In genomic region chr12:115320451-115320850, GRCh38 we compare ENCODE assay signal across 21 cellular contexts.
DNase-seq lines count a peak whose midpoint lies in the region; ATAC-seq, FAIRE-seq and TF ChIP-seq lines count a peak whose summit lies in the region.
"Had no signal": no experiment of that assay in that cellular context is flagged by ENCODE, and none has a peak within 500 bp of the region (broad histone marks: within the 10 kb centered on the region; RNA-seq: fewer than 3 reads in every experiment).

No MANE protein-coding gene starts in this region.

- no peaks in the 10 kb centered on the region for H3K9me3 ChIP-seq in IMR-90 (ENCODE audit: control insufficient read depth, insufficient read depth, low read length)
- H3K9me3 ChIP-seq in H1 (ENCODE audit: insufficient read depth in 2 of 2, low read depth in 1 of 2, low read length in 1 of 2), result no peaks in the 10 kb centered on the region
- H3K9me3 ChIP-seq: Peyer's patch, SJSA1 had no signal

- peak overlapping the region; percentile 10; the same call in 1 of the 2 replicates for H3K14ac ChIP-seq in IMR-90 (replicated peaks; ENCODE audit: low read depth, low read length)
- H3K14ac ChIP-seq in H1 (ENCODE audit: insufficient read length), result no peak overlapping the region

- no peak overlapping the region for H3K56ac ChIP-seq in IMR-90 (ENCODE audit: extremely low read depth, insufficient read depth, low read length)
- no peak overlapping the region for H3K56ac ChIP-seq in H1 (replicated peaks; ENCODE audit: insufficient read length, low read depth, low read length)

- no peaks in the 10 kb centered on the region for H3K9me1 ChIP-seq in IMR-90 (ENCODE audit: insufficient read depth, low read length)

- ATAC-seq in IMR-90 (ENCODE audit: low read depth) (no peak), HG02798 (IDR thresholded peaks at IDR 0.05; ENCODE audit: poor library complexity, unreplicated experiment) (no peak)

- H3K18ac ChIP-seq in IMR-90 (ENCODE audit: low read depth, low read length), result no peak overlapping the region
- no peak overlapping the region for H3K18ac ChIP-seq in H1 (ENCODE audit: extremely low read depth, low read length)

- H4K5ac ChIP-seq in IMR-90 (ENCODE audit: low read depth, low read length) (no peak overlapping the region), H1 (ENCODE audit: insufficient read length, low read depth, low read length) (no peak overlapping the region)

- no peak overlapping the region for H3K4me3 Mint-ChIP-seq in mesothelial cell of epicardium
- H3K4me3 Mint-ChIP-seq in type B pancreatic cell, result peak overlapping the region; percentile 70

- no peak overlapping the region for H2BK12ac ChIP-seq in H1 (ENCODE audit: low read depth, low read length)

- H3K36me3 ChIP-seq in IMR-90 (ENCODE audit: control insufficient read depth, insufficient read depth, low read length) (no peaks in the 10 kb centered on the region), H1 (ENCODE audit: control insufficient read depth in 2 of 4, insufficient read depth in 4 of 4, low read length in 3 of 4) (no peaks in the 10 kb centered on the region)
- H3K36me3 ChIP-seq: Peyer's patch, SJSA1 had no signal

- H3K4me1 Mint-ChIP-seq in mesothelial cell of epicardium (peaks cover 64% of the 10 kb centered on the region), type B pancreatic cell (ENCODE audit: unreplicated experiment) (peaks cover 37% of the 10 kb centered on the region)
- H3K4me1 Mint-ChIP-seq: CD4-positive, CD25-positive, alpha-beta regulatory T cell had no signal

- TF ChIP-seq CTCF in IMR-90 (conservative IDR thresholded peaks at IDR 0.05; ENCODE audit: low read depth, low read length) (no peak), H1 (IDR thresholded peaks at IDR 0.05; ENCODE audit: control extremely low read depth in 1 of 3, insufficient read depth in 1 of 3, low read depth in 1 of 3, low read length in 3 of 3) (no peak), mesothelial cell of epicardium (IDR thresholded peaks at IDR 0.05; ENCODE audit: unreplicated experiment) (no peak), type B pancreatic cell (conservative IDR thresholded peaks at IDR 0.05) (no peak)

- no peak overlapping the region; a peak in 1 of 4 replicates for H4K8ac ChIP-seq in IMR-90 (ENCODE audit: low read depth in 2 of 2, low read length in 2 of 2)
- H4K8ac ChIP-seq in H1 (ENCODE audit: extremely low read depth, insufficient read depth, low read length), result no peak overlapping the region

- CTCF ChIA-PET in IMR-90 (lab: Yijun Ruan, JAX) (interaction anchor here (0.6 kb wide), 1 partner anchor 141 kb away, joined by 3 read pairs; no protein-coding TSS in a partner anchor), H1 (lab: Charles Lee; ENCODE audit: partially characterized antibody) (interaction anchor here (1.0 to 1.3 kb wide), 3 partner anchors 11 to 118 kb away, joined by 3 to 5 read pairs (median 4); no protein-coding TSS in a partner anchor)

- H3K27me3 ChIP-seq in IMR-90 (ENCODE audit: control insufficient read depth, insufficient read depth, low read length) (no peaks in the 10 kb centered on the region), H1 (replicated peaks in 1 of 4; ENCODE audit: control insufficient read depth in 3 of 4, extremely low read depth in 1 of 4, insufficient read depth in 3 of 4, low read length in 3 of 4) (peaks cover 0 to 1% (median 0%) of the 10 kb centered on the region in 4 experiments; a peak in 1 of 7 replicates)
- H3K27me3 ChIP-seq: Peyer's patch, SJSA1 had no signal

- H3K23me2 ChIP-seq in H1 (ENCODE audit: low read depth, low read length), result no peaks in the 10 kb centered on the region; the same call in 1 of the 2 replicates

- TF ChIP-seq POLR2A in IMR-90 (IDR thresholded peaks at IDR 0.05; ENCODE audit: low read depth, low read length) (no peak), H1 (IDR thresholded peaks at IDR 0.05; ENCODE audit: control extremely low read depth in 1 of 2, low read depth in 2 of 2, low read length in 2 of 2) (no peak)

- in situ Hi-C loops in IMR-90 (cut with MboI; ENCODE audit: low sequenced_read_pairs), result no loop called here

- TF ChIP-seq RAD21 in IMR-90 (IDR thresholded peaks at IDR 0.05; ENCODE audit: low read length) (no peak), H1 (IDR thresholded peaks at IDR 0.05 in 1 of 2, conservative IDR thresholded peaks at IDR 0.05 in 1 of 2; ENCODE audit: low read depth in 2 of 2, low read length in 2 of 2) (no peak)

- BruUV-seq in IMR-90 (replicated peaks; lab: Mats Ljungman, UMichigan), result no TSS peak

- intact Hi-C loops in IMR-90 (cut with micrococcal nuclease), result no loop called here

- no peak overlapping the region for H3K9ac ChIP-seq in IMR-90 (ENCODE audit: low read depth, low read length)
- H3K9ac ChIP-seq in H1 (replicated peaks in 1 of 4; ENCODE audit: extremely low read depth in 1 of 4, low read depth in 3 of 4, low read length in 3 of 4), result no peak overlapping the region

- H2AK9ac ChIP-seq in IMR-90 (replicated peaks; ENCODE audit: low read depth, low read length, poor library complexity), result no peak overlapping the region

- H2BK15ac ChIP-seq in IMR-90 (ENCODE audit: low read depth, low read length) (no peak overlapping the region), H1 (ENCODE audit: low read length) (no peak overlapping the region)

- POLR2A ChIA-PET in IMR-90 (lab: Charles Lee; ENCODE audit: unreplicated experiment) (no interaction called here), H1 (lab: Charles Lee; ENCODE audit: partially characterized antibody) (no interaction called here)

- H2BK5ac ChIP-seq in IMR-90 (ENCODE audit: low read depth, low read length, poor library complexity, severe bottlenecking) (no peak overlapping the region), H1 (ENCODE audit: low read depth, low read length) (no peak overlapping the region)

- no peak overlapping the region for H4K91ac ChIP-seq in IMR-90 (ENCODE audit: insufficient read depth, low read depth, low read length)
- no peak overlapping the region for H4K91ac ChIP-seq in H1 (replicated peaks; ENCODE audit: insufficient read length, low read length)

- H2BK20ac ChIP-seq in IMR-90 (ENCODE audit: low read depth, low read length) (no peak overlapping the region), H1 (ENCODE audit: low read length) (no peak overlapping the region)

- H4K20me1 ChIP-seq in IMR-90 (ENCODE audit: insufficient read depth, low read length), result no peaks in the 10 kb centered on the region
- H4K20me1 ChIP-seq in H1 (replicated peaks in 1 of 2; ENCODE audit: control insufficient read depth in 1 of 2, insufficient read depth in 2 of 2, low read length in 2 of 2), result no peaks in the 10 kb centered on the region

- DNase-seq in IMR-90, result no peak
- DNase-seq in H1 (ENCODE audit: low read depth in 1 of 2, low spot score in 2 of 2), result no peak
- DNase-seq in mesothelial cell of epicardium (ENCODE audit: low spot score in 2 of 2, unreplicated experiment in 2 of 2), result no peak
- DNase-seq in type B pancreatic cell (ENCODE audit: extremely low spot score, unreplicated experiment), result no peak
- no peak for DNase-seq in NCI-H345 (lab: John Stamatoyannopoulos, UW)
- no peak for DNase-seq in stimulated activated CD4-positive, alpha-beta T cell treated with anti-CD3 and anti-CD28 coated beads, Interleukin-4, amount 100 ng/mL, for 1 hour
- DNase-seq: CD4-positive, CD25-positive, alpha-beta regulatory T cell; DMS153; H7; KG1; NCI-H1092 treated with DMSO at 0.1 percent for 48 hours; NCI-H146; NCI-H2029 treated with DMSO at 0.1 percent for 48 hours; NCI-H524 treated with DMSO at 0.1 percent for 48 hours; NCI-H82; Peyer's patch; SW 1271 had no signal

- H2AFZ ChIP-seq in IMR-90 (replicated peaks; ENCODE audit: low read length, poor library complexity), result no peak overlapping the region
- peak overlapping the region; percentile 17; the same call in 1 of the 2 replicates for H2AFZ ChIP-seq in H1 (ENCODE audit: low read length)

- H3K36me3 Mint-ChIP-seq in mesothelial cell of epicardium (peaks cover 5% of the 10 kb centered on the region), type B pancreatic cell (no peaks in the 10 kb centered on the region)
- H3K36me3 Mint-ChIP-seq: CD4-positive, CD25-positive, alpha-beta regulatory T cell had no signal

- H3K4ac ChIP-seq in IMR-90 (ENCODE audit: low read depth, low read length) (no peak overlapping the region; the same call in 1 of the 2 replicates), H1 (replicated peaks; ENCODE audit: insufficient read length, low read depth, low read length) (no peak overlapping the region)

- no peaks in the 10 kb centered on the region for H3K79me2 ChIP-seq in H1 (ENCODE audit: control insufficient read depth in 1 of 2, insufficient read depth in 2 of 2, low read length in 2 of 2)

- 100% methylated on average over 1 of the region's 5 CpGs; no CpG with 5 or more reads in 1 of the 2 experiments for WGBS in IMR-90 (ENCODE audit: extremely low coverage in 2 of 2, insufficient read length in 1 of 2), 2 experiments
- 92% methylated on average over 5 of the region's 5 CpGs; no CpG with 5 or more reads in 1 of the 2 experiments for whole genome bisulfite sequencing in H1 (ENCODE audit: extremely low coverage in 1 of 2, insufficient coverage in 1 of 2, insufficient read length in 1 of 2, insufficient replicate concordance in 2 of 2, low coverage in 1 of 2, low lambda C conversion rate in 2 of 2, missing lambda C conversion rate in 1 of 2), 2 experiments

- H3K79me1 ChIP-seq in IMR-90 (ENCODE audit: low read depth in 1 of 2, low read length in 2 of 2) (no peaks in the 10 kb centered on the region; a peak in 1 of 4 replicates), H1 (ENCODE audit: low read depth, low read length) (no peaks in the 10 kb centered on the region)

- H3K27ac Mint-ChIP-seq in mesothelial cell of epicardium (peak overlapping the region; percentile 97), type B pancreatic cell (peak overlapping the region; percentile 86)
- H3K27ac Mint-ChIP-seq: CD4-positive, CD25-positive, alpha-beta regulatory T cell had no signal

- TF ChIP-seq EP300 in H1 (IDR thresholded peaks at IDR 0.05; ENCODE audit: borderline replicate concordance in 1 of 2, low read depth in 2 of 2, low read length in 2 of 2), result no peak

- H3K4me2 ChIP-seq in IMR-90 (ENCODE audit: low read depth, low read length), result no peak overlapping the region
- H3K4me2 ChIP-seq in H1 (ENCODE audit: insufficient read depth in 1 of 2, low read depth in 2 of 2, low read length in 2 of 2), result no peak overlapping the region

- H3K4me1 ChIP-seq in IMR-90 (ENCODE audit: control insufficient read depth, insufficient read depth, low read length), result no peaks in the 10 kb centered on the region; the same call in 1 of the 2 replicates
- H3K4me1 ChIP-seq in H1 (replicated peaks in 1 of 4; ENCODE audit: control insufficient read depth in 3 of 4, insufficient read depth in 4 of 4, low read length in 3 of 4), result no peaks in the 10 kb centered on the region
- H3K4me1 ChIP-seq: Peyer's patch had no signal

- H2BK120ac ChIP-seq in IMR-90 (ENCODE audit: low read depth, low read length), result peak overlapping the region; percentile 31
- no peak overlapping the region for H2BK120ac ChIP-seq in H1 (replicated peaks; ENCODE audit: low read depth, low read length)

- H3K9me3 Mint-ChIP-seq in mesothelial cell of epicardium, result peaks cover 3% of the 10 kb centered on the region
- H3K9me3 Mint-ChIP-seq in type B pancreatic cell, result peaks cover 8% of the 10 kb centered on the region

- H3K27me3 Mint-ChIP-seq in mesothelial cell of epicardium (ENCODE audit: low read depth), result no peaks in the 10 kb centered on the region
- H3K27me3 Mint-ChIP-seq in type B pancreatic cell, result no peaks in the 10 kb centered on the region
- H3K27me3 Mint-ChIP-seq: CD4-positive, CD25-positive, alpha-beta regulatory T cell had no signal

- H3K23ac ChIP-seq in IMR-90 (ENCODE audit: low read depth, low read length), result no peak overlapping the region
- H3K23ac ChIP-seq in H1 (ENCODE audit: insufficient read length), result no peak overlapping the region

- no peak for FAIRE-seq in H1 (lab: Jason Lieb, UNC)
- FAIRE-seq: GM12892 had no signal

- dilution Hi-C loops in IMR-90 (cut with HindIII; ENCODE audit: low sequenced_read_pairs, unreplicated experiment), result no loop called here

- H2AK5ac ChIP-seq in IMR-90 (ENCODE audit: low read depth, low read length) (peak overlapping the region; percentile 25; the same call in 1 of the 2 replicates), H1 (ENCODE audit: low read depth, low read length) (no peak overlapping the region)

- H3K27ac ChIP-seq in IMR-90 (ENCODE audit: insufficient read depth, low read length), result no peak overlapping the region
- H3K27ac ChIP-seq in H1 (ENCODE audit: low read depth, low read length), result no peak overlapping the region
- H3K27ac ChIP-seq: HL-60, Peyer's patch, SJSA1 had no signal

- H3K4me3 ChIP-seq in IMR-90 (ENCODE audit: insufficient read depth, low read depth, low read length) (no peak overlapping the region), H1 (ENCODE audit: extremely low read depth in 1 of 4, insufficient read depth in 2 of 4, low read depth in 3 of 4, low read length in 4 of 4) (no peak overlapping the region)
- H3K4me3 ChIP-seq: Peyer's patch, SJSA1 had no signal
